Comparison of ENCODE assay signal across 8 cellular contexts in genomic region chr17:54967621-54968258, GRCh38. TPM values are rescaled to one million over a fixed set of nuclear protein-coding genes. Genes with fewer than 3 reads are reported as not detected.
A peak's percentile ranks its signal among the peaks of the same experiment; 100 is the strongest.
DNase-seq lines count a peak whose midpoint lies in the region; ATAC-seq and TF ChIP-seq lines count a peak whose summit lies in the region.

No MANE protein-coding gene starts in this region.

- peaks cover 14% of the 10 kb centered on the region in 2 donors for H3K36me3 ChIP-seq in thyroid gland

- TF ChIP-seq POLR2A in thyroid gland (IDR thresholded peaks at IDR 0.05), result no peak

- H3K4me1 ChIP-seq in thyroid gland, result peaks cover 10 to 22% of the 10 kb centered on the region in 2 donors

- H3K27me3 ChIP-seq in thyroid gland, result no peaks in the 10 kb centered on the region

- peak; percentile 20 for ATAC-seq in GM18499 (IDR thresholded peaks at IDR 0.05; ENCODE audit: insufficient read depth, unreplicated experiment)
- ATAC-seq in HG02840 (IDR thresholded peaks at IDR 0.05; ENCODE audit: low FRiP score, unreplicated experiment), result peak; percentile 22

- in situ Hi-C loops in T47D (cut with HindIII; ENCODE audit: low pct_unique_long_range_greater_than_20kb, low sequenced_read_pairs), result no loop called here

- H3K4me3 ChIP-seq in AG09309 (ENCODE audit: control insufficient read depth, low read depth, low read length) (peak overlapping the region; percentile 99), thyroid gland (replicated peaks in 1 of 3) (peak overlapping the region; percentile 80 to 97 (median 94))

- 0 to 2% methylated on average over 19 to 21 of the region's 21 CpGs for WGBS in thyroid gland, 2 donors

- intact Hi-C loops in thyroid gland (cut with DNase I), result no loop called here

- DNase-seq in AG09309 (ENCODE audit: low read depth) (no peak), NCI-H345 (lab: John Stamatoyannopoulos, UW) (peak; percentile 16), T47D (ENCODE audit: low read depth in 1 of 2, low spot score in 1 of 2) (peak; percentile 19 to 24), left kidney (ENCODE audit: low read depth, low spot score) (peak; percentile 74), thyroid gland (peak in 1 of 2 donors; percentile 8)
- DNase-seq in activated effector memory CD4-positive, alpha-beta T cell treated with anti-CD3 and anti-CD28 coated beads, Interleukin-2, amount 50 U/mL, for 16 hours, result no peak

- TF ChIP-seq CTCF in AG09309 (IDR thresholded peaks at IDR 0.05; ENCODE audit: control insufficient read depth, insufficient read depth, low read depth, low read length, missing control alignments), result no peak
- peak in 2 of 6 experiments; percentile 49 to 52 for TF ChIP-seq CTCF in thyroid gland (IDR thresholded peaks at IDR 0.05)

- no peaks in the 10 kb centered on the region for H3K9me3 ChIP-seq in thyroid gland

- H3K27ac ChIP-seq in thyroid gland, result peak overlapping the region; percentile 45 to 93 (median 91)

RNA-seq across cellular contexts. Expression of gene COX11, which starts 0.7 kb away (rescaled TPM):
- 10 to 100 TPM; 51.5 to 75.3 (median 66.0) TPM for total RNA-seq in thyroid gland

RNA-seq across cellular contexts. Expression of gene STXBP4, which starts 0.8 kb away (rescaled TPM):
- 10 to 100 TPM; 30.4 to 57.0 (median 52.8) TPM for total RNA-seq in thyroid gland

Comparison
In these comparisons a context has a peak if more than half of its experiments do, and no peak if none do; other contexts are left out.
1. DNase-seq: peak in NCI-H345 (single experiment), T47D (2 of 2) and left kidney (single experiment); none in AG09309 (single experiment) and activated effector memory CD4-positive, alpha-beta T cell treated with anti-CD3 and anti-CD28 coated beads, Interleukin-2, amount 50 U/mL, for 16 hours (single experiment).